In the genomic region with DNA sequence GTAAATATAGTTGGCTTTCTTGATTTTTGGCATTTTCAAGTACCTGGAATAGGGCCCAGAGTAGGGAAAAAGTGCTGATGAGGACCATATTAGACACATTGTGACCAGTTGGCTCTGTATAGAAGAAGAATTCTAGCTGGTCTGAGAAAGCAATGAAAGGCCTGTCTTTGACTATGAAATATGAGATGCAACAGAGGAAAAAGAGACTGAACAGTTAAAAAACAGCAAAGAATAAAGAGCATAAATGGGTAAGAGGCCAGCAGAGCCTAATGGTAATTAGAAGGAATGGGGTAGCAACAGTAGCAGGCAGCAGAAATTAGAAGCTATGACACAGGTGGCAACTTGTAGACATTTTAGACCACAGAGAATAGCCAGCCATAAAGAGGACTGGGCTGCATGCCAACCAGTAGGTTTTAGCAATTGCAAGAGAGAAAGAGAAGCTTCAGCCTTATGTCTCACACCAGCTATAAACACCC, we compare ENCODE assay signal across 8 cellular contexts.
DNase-seq lines count a peak whose midpoint lies in the region; ATAC-seq and TF ChIP-seq lines count a peak whose summit lies in the region.

No MANE protein-coding gene starts in this region.

- no peaks in the 10 kb centered on the region for H3K36me3 ChIP-seq in upper lobe of right lung

- H3K36me3 Mint-ChIP-seq in WTC11, result no peaks in the 10 kb centered on the region

- H3K4me1 Mint-ChIP-seq in WTC11, result no peaks in the 10 kb centered on the region

- POLR2A ChIA-PET in HEK293T (lab: Yijun Ruan, JAX) (interaction anchor here (0.9 kb wide), 1 partner anchor 10 kb away, joined by 4 read pairs; no protein-coding TSS in a partner anchor), WTC11 (lab: Charles Lee) (interaction anchor here (0.6 kb wide), 2 partner anchors 13 to 430 kb away, joined by 3 read pairs; no protein-coding TSS in a partner anchor)

- in situ Hi-C loops in astrocyte of the spinal cord (cut with HindIII; ENCODE audit: low sequenced_read_pairs), result no loop called here

- no peak overlapping the region for H3K27ac Mint-ChIP-seq in WTC11

- TF ChIP-seq CTCF in astrocyte of the spinal cord (IDR thresholded peaks at IDR 0.05; ENCODE audit: low read depth, low read length), result no peak
- TF ChIP-seq CTCF in upper lobe of right lung (IDR thresholded peaks at IDR 0.05), result no peak
- TF ChIP-seq CTCF in WTC11 (IDR thresholded peaks at IDR 0.05), result no peak

- no peaks in the 10 kb centered on the region for H3K27me3 Mint-ChIP-seq in WTC11 (ENCODE audit: low read depth)

- intact Hi-C loops in upper lobe of right lung (cut with DNase I), result no loop called here

- H3K4me3 Mint-ChIP-seq in WTC11, result no peak overlapping the region

- no peaks in the 10 kb centered on the region for H3K9me3 ChIP-seq in upper lobe of right lung

- H3K4me1 ChIP-seq in upper lobe of right lung, result no peaks in the 10 kb centered on the region

- H3K9me3 Mint-ChIP-seq in WTC11, result no peaks in the 10 kb centered on the region

- H3K4me3 ChIP-seq in astrocyte of the spinal cord (ENCODE audit: low read depth, low read length) (no peak overlapping the region), upper lobe of right lung (no peak overlapping the region)

- CTCF ChIA-PET in HEK293T (lab: Yijun Ruan, JAX) (interaction anchor here (0.7 kb wide), 1 partner anchor 10 kb away, joined by 4 read pairs; no protein-coding TSS in a partner anchor), WTC11 (lab: Charles Lee) (no interaction called here)

- ATAC-seq in upper lobe of right lung (peak; percentile 67), WTC11 (no peak)

- DNase-seq in COR-L47 (lab: John Stamatoyannopoulos, UW), result peak; percentile 89
- DNase-seq in HEK293T (ENCODE audit: extremely low spot score), result peak; percentile 15
- peak; percentile 20 to 63 for DNase-seq in NCI-H187 (lab: John Stamatoyannopoulos, UW)
- DNase-seq in astrocyte of the spinal cord (ENCODE audit: low read depth, low spot score), result peak; percentile 52
- no peak for DNase-seq in upper lobe of right lung
- no peak for DNase-seq in occipital lobe (lab: John Stamatoyannopoulos, UW)
- no peak for DNase-seq in activated CD8-positive, alpha-beta memory T cell treated with anti-CD3 and anti-CD28 coated beads for 24 hours
- DNase-seq in WTC11 (ENCODE audit: low spot score), result no peak

- H3K27me3 ChIP-seq in upper lobe of right lung, result no peaks in the 10 kb centered on the region

- no peak overlapping the region for H3K27ac ChIP-seq in upper lobe of right lung

TF ChIP-seq in HEK293T, 16 proteins besides CTCF, POLR2A, EP300 and RAD21:
- no peak for TF ChIP-seq TARDBP (IDR thresholded peaks at IDR 0.05)
- TF ChIP-seq, protein P1, sequence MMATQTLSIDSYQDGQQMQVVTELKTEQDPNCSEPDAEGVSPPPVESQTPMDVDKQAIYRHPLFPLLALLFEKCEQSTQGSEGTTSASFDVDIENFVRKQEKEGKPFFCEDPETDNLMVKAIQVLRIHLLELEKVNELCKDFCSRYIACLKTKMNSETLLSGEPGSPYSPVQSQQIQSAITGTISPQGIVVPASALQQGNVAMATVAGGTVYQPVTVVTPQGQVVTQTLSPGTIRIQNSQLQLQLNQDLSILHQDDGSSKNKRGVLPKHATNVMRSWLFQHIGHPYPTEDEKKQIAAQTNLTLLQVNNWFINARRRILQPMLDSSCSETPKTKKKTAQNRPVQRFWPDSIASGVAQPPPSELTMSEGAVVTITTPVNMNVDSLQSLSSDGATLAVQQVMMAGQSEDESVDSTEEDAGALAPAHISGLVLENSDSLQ (IDR thresholded peaks at IDR 0.05), result peak; percentile 57; the same call in 1 of the 2 replicates

TF ChIP-seq in WTC11, 78 proteins besides CTCF, POLR2A, EP300 and RAD21:
- TF ChIP-seq FOXP1 (CRISPR knock-in tag; IDR thresholded peaks at IDR 0.05; ENCODE audit: borderline replicate concordance), result no peak
- no peak for TF ChIP-seq ZNF396 (CRISPR knock-in tag; IDR thresholded peaks at IDR 0.05; ENCODE audit: borderline replicate concordance)
- TF ChIP-seq, protein P2, sequence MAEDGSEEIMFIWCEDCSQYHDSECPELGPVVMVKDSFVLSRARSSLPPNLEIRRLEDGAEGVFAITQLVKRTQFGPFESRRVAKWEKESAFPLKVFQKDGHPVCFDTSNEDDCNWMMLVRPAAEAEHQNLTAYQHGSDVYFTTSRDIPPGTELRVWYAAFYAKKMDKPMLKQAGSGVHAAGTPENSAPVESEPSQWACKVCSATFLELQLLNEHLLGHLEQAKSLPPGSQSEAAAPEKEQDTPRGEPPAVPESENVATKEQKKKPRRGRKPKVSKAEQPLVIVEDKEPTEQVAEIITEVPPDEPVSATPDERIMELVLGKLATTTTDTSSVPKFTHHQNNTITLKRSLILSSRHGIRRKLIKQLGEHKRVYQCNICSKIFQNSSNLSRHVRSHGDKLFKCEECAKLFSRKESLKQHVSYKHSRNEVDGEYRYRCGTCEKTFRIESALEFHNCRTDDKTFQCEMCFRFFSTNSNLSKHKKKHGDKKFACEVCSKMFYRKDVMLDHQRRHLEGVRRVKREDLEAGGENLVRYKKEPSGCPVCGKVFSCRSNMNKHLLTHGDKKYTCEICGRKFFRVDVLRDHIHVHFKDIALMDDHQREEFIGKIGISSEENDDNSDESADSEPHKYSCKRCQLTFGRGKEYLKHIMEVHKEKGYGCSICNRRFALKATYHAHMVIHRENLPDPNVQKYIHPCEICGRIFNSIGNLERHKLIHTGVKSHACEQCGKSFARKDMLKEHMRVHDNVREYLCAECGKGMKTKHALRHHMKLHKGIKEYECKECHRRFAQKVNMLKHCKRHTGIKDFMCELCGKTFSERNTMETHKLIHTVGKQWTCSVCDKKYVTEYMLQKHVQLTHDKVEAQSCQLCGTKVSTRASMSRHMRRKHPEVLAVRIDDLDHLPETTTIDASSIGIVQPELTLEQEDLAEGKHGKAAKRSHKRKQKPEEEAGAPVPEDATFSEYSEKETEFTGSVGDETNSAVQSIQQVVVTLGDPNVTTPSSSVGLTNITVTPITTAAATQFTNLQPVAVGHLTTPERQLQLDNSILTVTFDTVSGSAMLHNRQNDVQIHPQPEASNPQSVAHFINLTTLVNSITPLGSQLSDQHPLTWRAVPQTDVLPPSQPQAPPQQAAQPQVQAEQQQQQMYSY (CRISPR knock-in tag; IDR thresholded peaks at IDR 0.05), result no peak
- TF ChIP-seq SOX15 (CRISPR knock-in tag; IDR thresholded peaks at IDR 0.05), result no peak
- no peak for TF ChIP-seq NR2C2 (CRISPR knock-in tag; IDR thresholded peaks at IDR 0.05)

Comparison
In these comparisons a context has a peak if more than half of its experiments do, and no peak if none do; other contexts are left out.
1. DNase-seq: peak in COR-L47 (single experiment), HEK293T (single experiment), NCI-H187 (2 of 2) and astrocyte of the spinal cord (single experiment); none in upper lobe of right lung (single experiment), occipital lobe (single experiment), activated CD8-positive, alpha-beta memory T cell treated with anti-CD3 and anti-CD28 coated beads for 24 hours (single experiment) and WTC11 (single experiment).